Comparison of ENCODE assay signal across 27 cellular contexts in genomic region chr11:110758012-110758411, GRCh38. TPM values are rescaled to one million over a fixed set of nuclear protein-coding genes. Genes with fewer than 3 reads are reported as not detected.
"Had no signal": no experiment of that assay in that cellular context is flagged by ENCODE, and none has a peak within 500 bp of the region (broad histone marks: within the 10 kb centered on the region; RNA-seq: fewer than 3 reads in every experiment).

No MANE protein-coding gene starts in this region.

- H3K4me3 ChIP-seq: esophagus muscularis mucosa had no signal

- DNase-seq: activated CD4-positive, alpha-beta memory T cell treated with anti-CD3 and anti-CD28 coated beads for 36 hours; activated CD4-positive, alpha-beta T cell treated with anti-CD3 and anti-CD28 coated beads for 36 hours; activated CD4-positive, alpha-beta T cell treated with anti-CD3 and anti-CD28 coated beads, Interleukin-2, amount 10 ng/mL, durations not matched to agents 24 days and 14 days; activated CD4-positive, CD25-positive, alpha-beta regulatory T cell; activated CD4-positive, CD25-positive, alpha-beta regulatory T cell treated with anti-CD3 and anti-CD28 coated beads, Interleukin-2, amount 50 U/mL, for 72 hours; activated CD8-positive, alpha-beta memory T cell treated with anti-CD3 and anti-CD28 coated beads, Interleukin-2, amount 10 ng/mL, durations not matched to agents 7 days and 5 days; activated CD8-positive, alpha-beta memory T cell treated with anti-CD3 and anti-CD28 coated beads, Interleukin-2, amount 50 U/mL, for 4 hours; activated CD8-positive, alpha-beta T cell treated with anti-CD3 and anti-CD28 coated beads, Interleukin-2, amount 10 ng/mL, durations not matched to agents 7 days and 5 days; activated effector memory CD4-positive, alpha-beta T cell treated with anti-CD3 and anti-CD28 coated beads, Interleukin-2, amount 50 U/mL, for 16 hours; activated naive CD4-positive, alpha-beta T cell treated with anti-CD3 and anti-CD28 coated beads for 36 hours; activated naive CD8-positive, alpha-beta T cell treated with anti-CD3 and anti-CD28 coated beads for 36 hours; activated naive CD8-positive, alpha-beta T cell treated with anti-CD3 and anti-CD28 coated beads, Interleukin-2, amount 50 U/mL, for 24 hours; activated T-cell treated with anti-CD3 and anti-CD28 coated beads, Interleukin-2, amount 50 U/mL, for 1 hour; activated T-cell treated with anti-CD3 and anti-CD28 coated beads, Interleukin-2, amount 50 U/mL, for 48 hours; brain microvascular endothelial cell; cortex of kidney; dermis blood vessel endothelial cell; effector CD4-positive, alpha-beta T cell; effector memory CD8-positive, alpha-beta T cell; erythroblast; head of caudate nucleus; T-helper 1 cell; T-helper 17 cell had no signal

- H3K27ac ChIP-seq: brain microvascular endothelial cell, esophagus muscularis mucosa had no signal

- ATAC-seq: activated CD4-positive, alpha-beta T cell treated with anti-CD3 and anti-CD28 coated beads for 36 hours; activated CD8-positive, alpha-beta memory T cell treated with anti-CD3 and anti-CD28 coated beads, Interleukin-2, amount 10 ng/mL, durations not matched to agents 7 days and 5 days; activated CD8-positive, alpha-beta T cell treated with anti-CD3 and anti-CD28 coated beads, Interleukin-2, amount 10 ng/mL, durations not matched to agents 7 days and 5 days; activated naive CD8-positive, alpha-beta T cell treated with anti-CD3 and anti-CD28 coated beads, Interleukin-2, amount 50 U/mL, for 24 hours; effector memory CD8-positive, alpha-beta T cell; T-helper 17 cell had no signal

- H3K27me3 ChIP-seq: brain microvascular endothelial cell, esophagus muscularis mucosa had no signal

- H3K36me3 ChIP-seq: brain microvascular endothelial cell, esophagus muscularis mucosa had no signal

RNA-seq across cellular contexts. Expression of gene ARHGAP20, which starts 45.8 kb away (rescaled TPM):
- total RNA-seq: activated CD4-positive, alpha-beta T cell treated with anti-CD3 and anti-CD28 coated beads, Interleukin-2, amount 10 ng/mL, durations not matched to agents 24 days and 14 days; activated CD8-positive, alpha-beta memory T cell treated with anti-CD3 and anti-CD28 coated beads for 36 hours; activated T-helper 1 cell treated with anti-CD3 and anti-CD28 coated beads, Interleukin-12 subunit alpha, Interleukin-12 subunit beta, Interleukin-2, Interleukin-4 antibody, amounts not matched to agents 30 ng/mL and 10 ng/mL and 1 ng/mL, durations not matched to agents 14 hours and 24 hours and 36 hours; activated T-helper 2 cell treated with anti-CD3 and anti-CD28 coated beads, Interferon-gamma antibody, Interleukin-2, Interleukin-4, amounts not matched to agents 10 μg/mL and 5 μg/mL and 100 μg/mL, durations not matched to agents 14 hours and 24 hours and 36 hours had no signal
